In the genomic region with DNA sequence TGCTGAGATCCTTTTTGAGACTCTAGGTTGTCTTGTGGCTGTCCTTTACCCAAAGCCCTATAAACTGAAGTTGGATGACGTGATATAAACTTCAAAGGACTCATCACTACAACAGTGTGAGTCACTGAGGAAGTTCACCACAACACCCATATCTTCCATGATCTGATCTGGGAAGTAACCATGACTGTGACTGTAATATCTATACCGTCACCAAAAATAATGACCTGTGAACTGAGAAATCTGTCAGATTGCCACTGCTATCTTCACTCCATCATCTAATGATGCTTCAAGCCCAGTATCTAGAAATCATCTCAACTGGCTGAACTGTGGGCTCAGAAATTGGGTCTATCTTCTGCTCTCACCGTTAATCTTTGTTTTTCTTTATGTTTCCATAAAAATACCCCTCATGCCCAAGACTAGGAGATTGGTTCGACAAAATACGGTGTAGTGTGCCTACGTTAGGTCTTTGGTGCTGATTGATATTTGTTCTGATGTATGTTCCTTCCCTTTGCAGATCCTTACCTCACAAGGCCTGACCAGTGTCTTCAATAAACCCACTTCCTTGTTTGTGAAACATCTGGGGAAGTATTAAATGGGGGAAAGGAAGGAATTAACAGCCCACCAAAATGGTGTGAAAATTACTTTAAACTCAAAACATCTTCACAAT, we compare ENCODE assay signal across 14 cellular contexts.
DNase-seq lines count a peak whose midpoint lies in the region; ATAC-seq, FAIRE-seq and TF ChIP-seq lines count a peak whose summit lies in the region.
"Had no signal": no experiment of that assay in that cellular context is flagged by ENCODE, and none has a peak within 500 bp of the region (broad histone marks: within the 10 kb centered on the region; RNA-seq: fewer than 3 reads in every experiment).

No MANE protein-coding gene starts in this region.

- intact Hi-C loops in Panc1 (cut with micrococcal nuclease; ENCODE audit: unreplicated experiment) = no loop called here

- in situ Hi-C loops in Panc1 (cut with HindIII; ENCODE audit: low pct_unique_long_range_greater_than_20kb, low sequenced_read_pairs) = no loop called here

- FAIRE-seq in urothelium cell line (lab: Jason Lieb, UNC) = peak; percentile 81
- FAIRE-seq: GM18507 had no signal

- no peaks in the 10 kb centered on the region for H3K9me3 ChIP-seq in Panc1 (ENCODE audit: control insufficient read depth, insufficient read depth, low read depth, low read length)
- H3K9me3 ChIP-seq: BE2C, SJCRH30 had no signal

- POLR2A ChIA-PET in Panc1 (lab: Charles Lee) = no interaction called here

- no peaks in the 10 kb centered on the region for H3K36me3 ChIP-seq in Panc1 (ENCODE audit: control insufficient read depth, insufficient read depth, low read length)
- H3K36me3 ChIP-seq: BE2C, SJCRH30 had no signal

- BruUV-seq in Panc1 (replicated peaks; lab: Mats Ljungman, UMichigan) = no TSS peak

- peak; percentile 7 for DNase-seq in stimulated activated CD4-positive, alpha-beta T cell treated with anti-CD3 and anti-CD28 coated beads, Interleukin-4, amount 100 ng/mL, for 24 hours
- no peak for DNase-seq in stimulated activated CD4-positive, alpha-beta T cell treated with anti-CD3 and anti-CD28 coated beads, Interleukin-12 subunit alpha, Interleukin-12 subunit beta, amount 100 ng/mL, for 4 hours
- DNase-seq in Panc1 (ENCODE audit: low read depth, low spot score) = no peak
- DNase-seq in epithelial cell of esophagus (ENCODE audit: low read depth) = peak; percentile 33
- DNase-seq in urothelium cell line (ENCODE audit: low spot score) = peak; percentile 67
- no peak for DNase-seq in superior temporal gyrus (ENCODE audit: extremely low spot score)
- DNase-seq: activated CD4-positive, CD25-positive, alpha-beta regulatory T cell treated with anti-CD3 and anti-CD28 coated beads, Interleukin-2, amount 50 U/mL, for 72 hours; activated naive CD4-positive, alpha-beta T cell treated with Interleukin-2 at 50 U/mL for 16 hours; BE2C; immature natural killer cell; SJCRH30 had no signal

- CTCF ChIA-PET in Panc1 (lab: Charles Lee) = no interaction called here

- H3K27ac ChIP-seq in Panc1 (ENCODE audit: low read length) = peak overlapping the region; percentile 52; the same call in 1 of the 2 replicates
- H3K27ac ChIP-seq: SJCRH30 had no signal

- H3K27me3 ChIP-seq in Panc1 (ENCODE audit: control insufficient read depth, insufficient read depth, low read length) = no peaks in the 10 kb centered on the region
- H3K27me3 ChIP-seq: BE2C, SJCRH30 had no signal

- ATAC-seq in Panc1 (no peak), GM18861 (IDR thresholded peaks at IDR 0.05; ENCODE audit: unreplicated experiment) (no peak), GM21737 (IDR thresholded peaks at IDR 0.05; ENCODE audit: unreplicated experiment) (no peak)

- no peaks in the 10 kb centered on the region for H3K4me1 ChIP-seq in Panc1 (ENCODE audit: control insufficient read depth, insufficient read depth, low read length)
- H3K4me1 ChIP-seq: BE2C, SJCRH30 had no signal

- no peak for TF ChIP-seq CTCF in Panc1 (IDR thresholded peaks at IDR 0.05)
- no peak for TF ChIP-seq CTCF in epithelial cell of esophagus (IDR thresholded peaks at IDR 0.05; ENCODE audit: insufficient read depth, low read depth, low read length, missing control alignments)

- H3K4me3 ChIP-seq in Panc1 (ENCODE audit: low read depth in 2 of 2, low read length in 2 of 2) (no peak overlapping the region), epithelial cell of esophagus (ENCODE audit: low read length) (no peak overlapping the region)
- H3K4me3 ChIP-seq: SJCRH30 had no signal

Comparison
In these comparisons a context has a peak if more than half of its experiments do, and no peak if none do; other contexts are left out.
1. DNase-seq: peak in stimulated activated CD4-positive, alpha-beta T cell treated with anti-CD3 and anti-CD28 coated beads, Interleukin-4, amount 100 ng/mL, for 24 hours (single experiment), epithelial cell of esophagus (single experiment) and urothelium cell line (single experiment); none in stimulated activated CD4-positive, alpha-beta T cell treated with anti-CD3 and anti-CD28 coated beads, Interleukin-12 subunit alpha, Interleukin-12 subunit beta, amount 100 ng/mL, for 4 hours (single experiment), Panc1 (single experiment) and superior temporal gyrus (single experiment).